Comparison of ENCODE assay signal across 18 cellular contexts in genomic region chr20:25005661-25006060, GRCh38. TPM values are rescaled to one million over a fixed set of nuclear protein-coding genes. Genes with fewer than 3 reads are reported as not detected.
DNase-seq lines count a peak whose midpoint lies in the region; ATAC-seq and TF ChIP-seq lines count a peak whose summit lies in the region.
"Had no signal": no experiment of that assay in that cellular context is flagged by ENCODE, and none has a peak within 500 bp of the region (broad histone marks: within the 10 kb centered on the region; RNA-seq: fewer than 3 reads in every experiment).

No MANE protein-coding gene starts in this region.

- POLR2A ChIA-PET in activated CD8-positive, alpha-beta T cell treated with anti-CD3 and anti-CD28 coated beads for 36 hours (lab: Charles Lee): no interaction called here

- H3K4me3 Mint-ChIP-seq in activated CD8-positive, alpha-beta T cell treated with anti-CD3 and anti-CD28 coated beads for 36 hours: no peak overlapping the region
- H3K4me3 Mint-ChIP-seq: activated naive CD8-positive, alpha-beta T cell treated with anti-CD3 and anti-CD28 coated beads, Interleukin-2, amount 10 ng/mL, durations not matched to agents 7 days and 5 days; activated T-helper 1 cell treated with anti-CD3 and anti-CD28 coated beads, Interleukin-12 subunit alpha, Interleukin-12 subunit beta, Interleukin-2, Interleukin-4 antibody, amounts not matched to agents 30 ng/mL and 10 ng/mL and 1 ng/mL, durations not matched to agents 14 hours and 24 hours and 36 hours; CD8-positive, alpha-beta memory T cell; natural killer cell treated with Interleukin-12 subunit alpha and Interleukin-12 subunit beta and Interleukin-15 and Interleukin-18, amount 100 ng/mL, for 72 hours; stimulated activated memory B cell treated with anti-CD40 and anti-IgM and Interleukin-4, amounts not matched to agents 10 μg/mL and 1 μg/mL and 100 μg/mL, for 72 hours had no signal

- no peaks in the 10 kb centered on the region for H3K9me3 ChIP-seq in right atrium auricular region
- H3K9me3 ChIP-seq: psoas muscle, tibial nerve had no signal

- H3K4me1 Mint-ChIP-seq in activated CD8-positive, alpha-beta T cell treated with anti-CD3 and anti-CD28 coated beads for 36 hours (ENCODE audit: low read depth): no peaks in the 10 kb centered on the region
- H3K4me1 Mint-ChIP-seq: activated naive CD8-positive, alpha-beta T cell treated with anti-CD3 and anti-CD28 coated beads, Interleukin-2, amount 10 ng/mL, durations not matched to agents 7 days and 5 days; CD8-positive, alpha-beta memory T cell; stimulated activated memory B cell treated with anti-CD40 and anti-IgM and Interleukin-4, amounts not matched to agents 10 μg/mL and 1 μg/mL and 100 μg/mL, for 72 hours had no signal

- intact Hi-C loops in activated CD8-positive, alpha-beta T cell treated with anti-CD3 and anti-CD28 coated beads for 36 hours (cut with micrococcal nuclease): no loop called here

- no peak overlapping the region for H3K9ac ChIP-seq in rectal smooth muscle tissue (ENCODE audit: low read length)

- CTCF ChIA-PET in activated CD8-positive, alpha-beta T cell treated with anti-CD3 and anti-CD28 coated beads for 36 hours (lab: Charles Lee): interaction anchor here (1.6 to 1.9 kb wide), 2 partner anchors 11 to 59 kb away, joined by 6 read pairs; no protein-coding TSS in a partner anchor

- no peaks in the 10 kb centered on the region for H3K27me3 ChIP-seq in right atrium auricular region
- no peaks in the 10 kb centered on the region for H3K27me3 ChIP-seq in rectal smooth muscle tissue (ENCODE audit: control insufficient read depth, insufficient read depth, low read length)
- H3K27me3 ChIP-seq: tibial nerve had no signal

- H3K36me3 ChIP-seq in right atrium auricular region: peaks cover 34% of the 10 kb centered on the region
- H3K36me3 ChIP-seq in rectal smooth muscle tissue (ENCODE audit: control insufficient read depth, insufficient read depth, low read length): peaks cover 17% of the 10 kb centered on the region

- DNase-seq in activated CD8-positive, alpha-beta memory T cell treated with anti-CD3 and anti-CD28 coated beads, Interleukin-2, amount 50 U/mL, for 48 hours: peak; percentile 29
- DNase-seq in right atrium auricular region (ENCODE audit: low spot score): no peak
- DNase-seq in T1000 (lab: John Stamatoyannopoulos, UW): no peak
- DNase-seq in activated CD8-positive, alpha-beta T cell treated with anti-CD3 and anti-CD28 coated beads for 36 hours: no peak
- no peak for DNase-seq in cerebellar cortex (ENCODE audit: low spot score)
- DNase-seq: activated CD4-positive, alpha-beta T cell treated with anti-CD3 and anti-CD28 coated beads, Interleukin-2, amount 50 U/mL, for 1 hour; activated naive CD8-positive, alpha-beta T cell treated with anti-CD3 and anti-CD28 coated beads, Interleukin-2, amount 10 ng/mL, durations not matched to agents 7 days and 5 days; CD8-positive, alpha-beta memory T cell; glutamatergic neuron had no signal

- peaks cover 2% of the 10 kb centered on the region for H3K9me3 Mint-ChIP-seq in activated CD8-positive, alpha-beta T cell treated with anti-CD3 and anti-CD28 coated beads for 36 hours
- H3K9me3 Mint-ChIP-seq: activated naive CD8-positive, alpha-beta T cell treated with anti-CD3 and anti-CD28 coated beads, Interleukin-2, amount 10 ng/mL, durations not matched to agents 7 days and 5 days; activated T-helper 1 cell treated with anti-CD3 and anti-CD28 coated beads, Interleukin-12 subunit alpha, Interleukin-12 subunit beta, Interleukin-2, Interleukin-4 antibody, amounts not matched to agents 30 ng/mL and 10 ng/mL and 1 ng/mL, durations not matched to agents 14 hours and 24 hours and 36 hours; natural killer cell treated with Interleukin-12 subunit alpha and Interleukin-12 subunit beta and Interleukin-15 and Interleukin-18, amount 100 ng/mL, for 72 hours; stimulated activated memory B cell treated with anti-CD40 and anti-IgM and Interleukin-4, amounts not matched to agents 10 μg/mL and 1 μg/mL and 100 μg/mL, for 72 hours had no signal

- ATAC-seq in HG02970 (IDR thresholded peaks at IDR 0.05; ENCODE audit: low FRiP score, unreplicated experiment): no peak
- no peak for ATAC-seq in activated CD8-positive, alpha-beta T cell treated with anti-CD3 and anti-CD28 coated beads for 36 hours
- ATAC-seq: natural killer cell treated with Interleukin-12 subunit alpha and Interleukin-12 subunit beta and Interleukin-15 and Interleukin-18, amount 100 ng/mL, for 72 hours; psoas muscle; stimulated activated memory B cell treated with anti-CD40 and anti-IgM and Interleukin-4, amounts not matched to agents 10 μg/mL and 1 μg/mL and 100 μg/mL, for 72 hours had no signal

- no peaks in the 10 kb centered on the region for H3K27me3 Mint-ChIP-seq in activated CD8-positive, alpha-beta T cell treated with anti-CD3 and anti-CD28 coated beads for 36 hours
- H3K27me3 Mint-ChIP-seq: activated naive CD8-positive, alpha-beta T cell treated with anti-CD3 and anti-CD28 coated beads, Interleukin-2, amount 10 ng/mL, durations not matched to agents 7 days and 5 days; CD8-positive, alpha-beta memory T cell; natural killer cell treated with Interleukin-12 subunit alpha and Interleukin-12 subunit beta and Interleukin-15 and Interleukin-18, amount 100 ng/mL, for 72 hours; stimulated activated memory B cell treated with anti-CD40 and anti-IgM and Interleukin-4, amounts not matched to agents 10 μg/mL and 1 μg/mL and 100 μg/mL, for 72 hours had no signal

- H3K27ac ChIP-seq in C4-2B (peak overlapping the region; percentile 68), right atrium auricular region (peak overlapping the region; percentile 22 to 60), rectal smooth muscle tissue (ENCODE audit: low read depth, low read length) (peak overlapping the region; percentile 70)
- H3K27ac ChIP-seq: psoas muscle, RWPE1 had no signal

- H3K4me3 ChIP-seq in right atrium auricular region (no peak overlapping the region), rectal smooth muscle tissue (ENCODE audit: low read length) (no peak overlapping the region)
- H3K4me3 ChIP-seq: psoas muscle, tibial nerve had no signal

- H3K36me3 Mint-ChIP-seq in activated CD8-positive, alpha-beta T cell treated with anti-CD3 and anti-CD28 coated beads for 36 hours (ENCODE audit: low read depth): peaks cover 17% of the 10 kb centered on the region

- TF ChIP-seq CTCF in C4-2B (conservative IDR thresholded peaks at IDR 0.05) (no peak), right atrium auricular region (IDR thresholded peaks at IDR 0.05) (no peak)
- TF ChIP-seq CTCF in activated CD8-positive, alpha-beta T cell treated with anti-CD3 and anti-CD28 coated beads for 36 hours (IDR thresholded peaks at IDR 0.05): no peak

- H3K4me1 ChIP-seq in right atrium auricular region (peaks cover 0 to 25% of the 10 kb centered on the region in 2 donors), rectal smooth muscle tissue (ENCODE audit: control insufficient read depth, insufficient read depth, low read length) (peaks cover 29% of the 10 kb centered on the region)

- H3K27ac Mint-ChIP-seq in activated CD8-positive, alpha-beta T cell treated with anti-CD3 and anti-CD28 coated beads for 36 hours: no peak overlapping the region
- H3K27ac Mint-ChIP-seq: activated naive CD8-positive, alpha-beta T cell treated with anti-CD3 and anti-CD28 coated beads, Interleukin-2, amount 10 ng/mL, durations not matched to agents 7 days and 5 days; activated T-helper 1 cell treated with anti-CD3 and anti-CD28 coated beads, Interleukin-12 subunit alpha, Interleukin-12 subunit beta, Interleukin-2, Interleukin-4 antibody, amounts not matched to agents 30 ng/mL and 10 ng/mL and 1 ng/mL, durations not matched to agents 14 hours and 24 hours and 36 hours; natural killer cell treated with Interleukin-12 subunit alpha and Interleukin-12 subunit beta and Interleukin-15 and Interleukin-18, amount 100 ng/mL, for 72 hours; stimulated activated memory B cell treated with anti-CD40 and anti-IgM and Interleukin-4, amounts not matched to agents 10 μg/mL and 1 μg/mL and 100 μg/mL, for 72 hours had no signal

RNA-seq across cellular contexts. Expression of gene APMAP, which starts 13.1 kb away (rescaled TPM):
- 10 to 100 TPM; 30.3 to 30.5 TPM for total RNA-seq in right atrium auricular region
- 10 to 100 TPM; 36.7 to 40.0 TPM for total RNA-seq in activated CD8-positive, alpha-beta T cell treated with anti-CD3 and anti-CD28 coated beads for 36 hours

RNA-seq across cellular contexts. Expression of gene ACSS1, which starts 52.3 kb away (rescaled TPM):
- total RNA-seq in right atrium auricular region: 10 to 100 TPM; 25.6 to 26.4 TPM
- total RNA-seq in activated CD8-positive, alpha-beta T cell treated with anti-CD3 and anti-CD28 coated beads for 36 hours: 10 to 100 TPM; 17.5 to 18.2 TPM

RNA-seq across cellular contexts. Expression of gene CST7, which starts 56.6 kb away (rescaled TPM):
- 1 to 10 TPM; 2.7 to 3.2 TPM for total RNA-seq in right atrium auricular region
- total RNA-seq in activated CD8-positive, alpha-beta T cell treated with anti-CD3 and anti-CD28 coated beads for 36 hours: 10 to 100 TPM; 48.5 to 49.3 TPM

Comparison
In these comparisons a context has a peak if more than half of its experiments do, and no peak if none do; other contexts are left out.
1. RNA of gene CST7, which starts 56.6 kb away (total RNA-seq): 48.5 to 49.3 TPM in activated CD8-positive, alpha-beta T cell treated with anti-CD3 and anti-CD28 coated beads for 36 hours; 2.7 to 3.2 TPM in right atrium auricular region; every median in the first group is over 10 times any median in the second.
2. Peak in every context shown above with its lines, with median percentiles within 50 percentile points of each other: H3K27ac ChIP-seq.